In the genomic region with DNA sequence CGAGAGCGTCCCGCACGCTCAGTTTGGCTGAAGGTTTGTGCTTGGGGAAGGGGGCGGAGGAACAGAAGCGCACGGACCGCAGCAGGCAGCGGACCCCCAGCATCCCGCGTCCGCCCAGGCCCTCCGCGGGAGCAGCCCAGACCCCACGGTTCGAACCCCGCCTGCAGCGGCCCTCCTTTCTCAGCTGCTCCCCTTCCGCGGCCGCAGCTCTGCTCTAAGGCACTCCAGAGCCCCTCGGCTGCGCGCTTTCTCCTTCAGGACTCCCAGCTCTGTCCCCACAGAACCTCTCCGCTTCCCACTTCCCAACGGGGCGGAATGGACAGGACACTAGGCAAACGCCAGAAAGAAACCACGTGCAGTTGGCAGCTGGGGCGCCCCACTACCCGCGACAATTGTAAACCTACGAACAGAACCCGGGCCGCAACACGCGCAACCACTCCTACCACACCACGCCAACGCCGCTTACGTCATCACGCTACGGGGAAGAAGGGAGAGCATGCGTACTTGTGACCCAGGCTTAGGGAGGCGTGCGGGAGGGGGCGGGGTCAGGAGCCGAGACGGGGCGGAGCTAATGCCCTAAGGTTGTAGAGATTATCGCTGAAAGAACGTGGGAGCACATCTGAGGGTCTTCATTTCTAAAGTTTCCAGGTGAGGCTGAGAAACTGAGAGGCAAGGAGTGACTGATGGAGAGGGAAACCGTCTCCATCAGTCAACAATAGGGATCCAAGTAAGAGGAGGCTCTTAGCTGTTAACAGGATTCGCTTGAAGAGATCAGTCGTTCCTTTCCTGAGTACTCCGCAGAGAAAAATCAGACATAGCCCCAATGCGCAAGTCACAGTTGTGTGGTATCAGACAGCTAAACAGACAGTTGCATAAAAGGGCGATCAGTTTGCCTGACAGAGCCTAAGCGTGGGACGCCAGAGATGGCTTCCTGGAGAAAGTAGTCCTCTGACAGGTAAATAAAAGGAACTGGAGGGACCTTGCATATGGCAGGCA, we compare ENCODE assay signal across 1 cellular context.
TF ChIP-seq lines count a peak whose summit lies in the region.

A gene with protein sequence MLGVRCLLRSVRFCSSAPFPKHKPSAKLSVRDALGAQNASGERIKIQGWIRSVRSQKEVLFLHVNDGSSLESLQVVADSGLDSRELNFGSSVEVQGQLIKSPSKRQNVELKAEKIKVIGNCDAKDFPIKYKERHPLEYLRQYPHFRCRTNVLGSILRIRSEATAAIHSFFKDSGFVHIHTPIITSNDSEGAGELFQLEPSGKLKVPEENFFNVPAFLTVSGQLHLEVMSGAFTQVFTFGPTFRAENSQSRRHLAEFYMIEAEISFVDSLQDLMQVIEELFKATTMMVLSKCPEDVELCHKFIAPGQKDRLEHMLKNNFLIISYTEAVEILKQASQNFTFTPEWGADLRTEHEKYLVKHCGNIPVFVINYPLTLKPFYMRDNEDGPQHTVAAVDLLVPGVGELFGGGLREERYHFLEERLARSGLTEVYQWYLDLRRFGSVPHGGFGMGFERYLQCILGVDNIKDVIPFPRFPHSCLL (minus strand): TSS at position 479 of the 996 bp plus-strand sequence. CDS start 376 bp downstream, at position 103.

TF ChIP-seq in HepG2, 621 proteins besides CTCF, POLR2A, EP300 and RAD21 (continued from another document and continues in another):
- TF ChIP-seq, protein P1, sequence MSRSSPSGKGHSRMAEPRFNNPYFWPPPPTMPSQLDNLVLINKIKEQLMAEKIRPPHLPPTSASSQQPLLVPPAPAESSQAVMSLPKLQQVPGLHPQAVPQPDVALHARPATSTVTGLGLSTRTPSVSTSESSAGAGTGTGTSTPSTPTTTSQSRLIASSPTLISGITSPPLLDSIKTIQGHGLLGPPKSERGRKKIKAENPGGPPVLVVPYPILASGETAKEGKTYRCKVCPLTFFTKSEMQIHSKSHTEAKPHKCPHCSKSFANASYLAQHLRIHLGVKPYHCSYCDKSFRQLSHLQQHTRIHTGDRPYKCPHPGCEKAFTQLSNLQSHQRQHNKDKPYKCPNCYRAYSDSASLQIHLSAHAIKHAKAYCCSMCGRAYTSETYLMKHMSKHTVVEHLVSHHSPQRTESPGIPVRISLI (CRISPR knock-in tag; IDR thresholded peaks at IDR 0.05; ENCODE audit: borderline replicate concordance) = no peak; the same call in 1 of the 2 replicates
- no peak for TF ChIP-seq ZNF468 (CRISPR knock-in tag; IDR thresholded peaks at IDR 0.05)
- TF ChIP-seq PAF1 (CRISPR knock-in tag; IDR thresholded peaks at IDR 0.05) = no peak
- 0 out of 2 replicates have a peak, but pooled peaks have one; percentile 40 for TF ChIP-seq ZNF839 (CRISPR knock-in tag; IDR thresholded peaks at IDR 0.05; ENCODE audit: borderline replicate concordance)
- no peak; the same call in 1 of the 2 replicates for TF ChIP-seq NR2F2 (IDR thresholded peaks at IDR 0.05; ENCODE audit: borderline replicate concordance, low read depth)
- TF ChIP-seq, protein P2, sequence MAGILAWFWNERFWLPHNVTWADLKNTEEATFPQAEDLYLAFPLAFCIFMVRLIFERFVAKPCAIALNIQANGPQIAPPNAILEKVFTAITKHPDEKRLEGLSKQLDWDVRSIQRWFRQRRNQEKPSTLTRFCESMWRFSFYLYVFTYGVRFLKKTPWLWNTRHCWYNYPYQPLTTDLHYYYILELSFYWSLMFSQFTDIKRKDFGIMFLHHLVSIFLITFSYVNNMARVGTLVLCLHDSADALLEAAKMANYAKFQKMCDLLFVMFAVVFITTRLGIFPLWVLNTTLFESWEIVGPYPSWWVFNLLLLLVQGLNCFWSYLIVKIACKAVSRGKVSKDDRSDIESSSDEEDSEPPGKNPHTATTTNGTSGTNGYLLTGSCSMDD (CRISPR knock-in tag; IDR thresholded peaks at IDR 0.05) = no peak
- no peak for TF ChIP-seq ARNT (IDR thresholded peaks at IDR 0.05)
- TF ChIP-seq XBP1 (CRISPR knock-in tag; IDR thresholded peaks at IDR 0.05) = 0 out of 2 replicates have a peak, but pooled peaks have one; percentile 33
- TF ChIP-seq, protein P3, sequence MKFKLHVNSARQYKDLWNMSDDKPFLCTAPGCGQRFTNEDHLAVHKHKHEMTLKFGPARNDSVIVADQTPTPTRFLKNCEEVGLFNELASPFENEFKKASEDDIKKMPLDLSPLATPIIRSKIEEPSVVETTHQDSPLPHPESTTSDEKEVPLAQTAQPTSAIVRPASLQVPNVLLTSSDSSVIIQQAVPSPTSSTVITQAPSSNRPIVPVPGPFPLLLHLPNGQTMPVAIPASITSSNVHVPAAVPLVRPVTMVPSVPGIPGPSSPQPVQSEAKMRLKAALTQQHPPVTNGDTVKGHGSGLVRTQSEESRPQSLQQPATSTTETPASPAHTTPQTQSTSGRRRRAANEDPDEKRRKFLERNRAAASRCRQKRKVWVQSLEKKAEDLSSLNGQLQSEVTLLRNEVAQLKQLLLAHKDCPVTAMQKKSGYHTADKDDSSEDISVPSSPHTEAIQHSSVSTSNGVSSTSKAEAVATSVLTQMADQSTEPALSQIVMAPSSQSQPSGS (CRISPR knock-in tag; IDR thresholded peaks at IDR 0.05) = peak; percentile 91
- TF ChIP-seq MED8 (CRISPR knock-in tag; IDR thresholded peaks at IDR 0.05; ENCODE audit: insufficient replicate concordance) = peak; percentile 72
- TF ChIP-seq CBFB (CRISPR knock-in tag; IDR thresholded peaks at IDR 0.05) = 0 out of 2 replicates have a peak, but pooled peaks have one; percentile 47
- TF ChIP-seq CBX2 (IDR thresholded peaks at IDR 0.05; ENCODE audit: low read depth, low read length) = no peak
- 0 out of 2 replicates have a peak, but pooled peaks have one; percentile 37 for TF ChIP-seq CBX2 (CRISPR knock-in tag; IDR thresholded peaks at IDR 0.05; ENCODE audit: low read depth)
- TF ChIP-seq ZNF777 (CRISPR knock-in tag; IDR thresholded peaks at IDR 0.05) = peak; percentile 14; the same call in 1 of the 2 replicates
- TF ChIP-seq, protein P4, sequence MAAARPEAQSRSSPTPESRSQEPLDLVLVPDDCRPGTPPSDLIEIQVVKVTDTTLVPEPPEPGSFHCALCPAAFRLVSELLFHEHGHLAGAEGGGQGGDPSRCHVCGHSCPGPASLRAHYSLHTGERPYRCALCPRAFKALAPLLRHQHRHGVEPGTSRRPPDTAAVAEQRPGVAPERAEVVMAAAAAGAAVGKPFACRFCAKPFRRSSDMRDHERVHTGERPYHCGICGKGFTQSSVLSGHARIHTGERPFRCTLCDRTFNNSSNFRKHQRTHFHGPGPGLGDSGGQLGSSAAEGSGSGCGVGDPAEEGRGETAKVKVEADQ (CRISPR knock-in tag; IDR thresholded peaks at IDR 0.05; ENCODE audit: borderline replicate concordance) = no peak
- no peak for TF ChIP-seq ZNF282 (IDR thresholded peaks at IDR 0.05; ENCODE audit: partially characterized antibody)
- 0 out of 2 replicates have a peak, but pooled peaks have one; percentile 4 for TF ChIP-seq RXRB (CRISPR knock-in tag; IDR thresholded peaks at IDR 0.05; ENCODE audit: borderline replicate concordance)
- TF ChIP-seq, protein P5, sequence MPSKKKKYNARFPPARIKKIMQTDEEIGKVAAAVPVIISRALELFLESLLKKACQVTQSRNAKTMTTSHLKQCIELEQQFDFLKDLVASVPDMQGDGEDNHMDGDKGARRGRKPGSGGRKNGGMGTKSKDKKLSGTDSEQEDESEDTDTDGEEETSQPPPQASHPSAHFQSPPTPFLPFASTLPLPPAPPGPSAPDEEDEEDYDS (CRISPR knock-in tag; IDR thresholded peaks at IDR 0.05) = peak; percentile 88
- TF ChIP-seq ZNF121 (CRISPR knock-in tag; IDR thresholded peaks at IDR 0.05) = no peak
- TF ChIP-seq, protein P6, sequence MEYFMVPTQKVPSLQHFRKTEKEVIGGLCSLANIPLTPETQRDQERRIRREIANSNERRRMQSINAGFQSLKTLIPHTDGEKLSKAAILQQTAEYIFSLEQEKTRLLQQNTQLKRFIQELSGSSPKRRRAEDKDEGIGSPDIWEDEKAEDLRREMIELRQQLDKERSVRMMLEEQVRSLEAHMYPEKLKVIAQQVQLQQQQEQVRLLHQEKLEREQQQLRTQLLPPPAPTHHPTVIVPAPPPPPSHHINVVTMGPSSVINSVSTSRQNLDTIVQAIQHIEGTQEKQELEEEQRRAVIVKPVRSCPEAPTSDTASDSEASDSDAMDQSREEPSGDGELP (IDR thresholded peaks at IDR 0.05; ENCODE audit: borderline replicate concordance, low read depth) = peak; percentile 59; the same call in 1 of the 2 replicates
- TF ChIP-seq TBL1XR1 (IDR thresholded peaks at IDR 0.05; ENCODE audit: borderline replicate concordance, low read length, partially characterized antibody) = no peak
- TF ChIP-seq CBX5 (CRISPR knock-in tag; IDR thresholded peaks at IDR 0.05; ENCODE audit: borderline replicate concordance) = no peak; the same call in 1 of the 2 replicates
- TF ChIP-seq, protein P7, sequence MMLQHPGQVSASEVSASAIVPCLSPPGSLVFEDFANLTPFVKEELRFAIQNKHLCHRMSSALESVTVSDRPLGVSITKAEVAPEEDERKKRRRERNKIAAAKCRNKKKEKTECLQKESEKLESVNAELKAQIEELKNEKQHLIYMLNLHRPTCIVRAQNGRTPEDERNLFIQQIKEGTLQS (CRISPR knock-in tag; IDR thresholded peaks at IDR 0.05) = no peak
- TF ChIP-seq ZBTB1 (CRISPR knock-in tag; IDR thresholded peaks at IDR 0.05; ENCODE audit: borderline replicate concordance) = no peak
- TF ChIP-seq ZFY (CRISPR knock-in tag; IDR thresholded peaks at IDR 0.05) = peak; percentile 89
- peak; percentile 65; the same call in 1 of the 2 replicates for TF ChIP-seq GABPB1 (CRISPR knock-in tag; IDR thresholded peaks at IDR 0.05)
- TF ChIP-seq SRSF9 (IDR thresholded peaks at IDR 0.05; ENCODE audit: borderline replicate concordance, insufficient read depth, low read depth, low read length, poor library complexity, severe bottlenecking) = no peak
- peak; percentile 91 for TF ChIP-seq ZNF274 (CRISPR knock-in tag; IDR thresholded peaks at IDR 0.05)
- TF ChIP-seq, protein P8, sequence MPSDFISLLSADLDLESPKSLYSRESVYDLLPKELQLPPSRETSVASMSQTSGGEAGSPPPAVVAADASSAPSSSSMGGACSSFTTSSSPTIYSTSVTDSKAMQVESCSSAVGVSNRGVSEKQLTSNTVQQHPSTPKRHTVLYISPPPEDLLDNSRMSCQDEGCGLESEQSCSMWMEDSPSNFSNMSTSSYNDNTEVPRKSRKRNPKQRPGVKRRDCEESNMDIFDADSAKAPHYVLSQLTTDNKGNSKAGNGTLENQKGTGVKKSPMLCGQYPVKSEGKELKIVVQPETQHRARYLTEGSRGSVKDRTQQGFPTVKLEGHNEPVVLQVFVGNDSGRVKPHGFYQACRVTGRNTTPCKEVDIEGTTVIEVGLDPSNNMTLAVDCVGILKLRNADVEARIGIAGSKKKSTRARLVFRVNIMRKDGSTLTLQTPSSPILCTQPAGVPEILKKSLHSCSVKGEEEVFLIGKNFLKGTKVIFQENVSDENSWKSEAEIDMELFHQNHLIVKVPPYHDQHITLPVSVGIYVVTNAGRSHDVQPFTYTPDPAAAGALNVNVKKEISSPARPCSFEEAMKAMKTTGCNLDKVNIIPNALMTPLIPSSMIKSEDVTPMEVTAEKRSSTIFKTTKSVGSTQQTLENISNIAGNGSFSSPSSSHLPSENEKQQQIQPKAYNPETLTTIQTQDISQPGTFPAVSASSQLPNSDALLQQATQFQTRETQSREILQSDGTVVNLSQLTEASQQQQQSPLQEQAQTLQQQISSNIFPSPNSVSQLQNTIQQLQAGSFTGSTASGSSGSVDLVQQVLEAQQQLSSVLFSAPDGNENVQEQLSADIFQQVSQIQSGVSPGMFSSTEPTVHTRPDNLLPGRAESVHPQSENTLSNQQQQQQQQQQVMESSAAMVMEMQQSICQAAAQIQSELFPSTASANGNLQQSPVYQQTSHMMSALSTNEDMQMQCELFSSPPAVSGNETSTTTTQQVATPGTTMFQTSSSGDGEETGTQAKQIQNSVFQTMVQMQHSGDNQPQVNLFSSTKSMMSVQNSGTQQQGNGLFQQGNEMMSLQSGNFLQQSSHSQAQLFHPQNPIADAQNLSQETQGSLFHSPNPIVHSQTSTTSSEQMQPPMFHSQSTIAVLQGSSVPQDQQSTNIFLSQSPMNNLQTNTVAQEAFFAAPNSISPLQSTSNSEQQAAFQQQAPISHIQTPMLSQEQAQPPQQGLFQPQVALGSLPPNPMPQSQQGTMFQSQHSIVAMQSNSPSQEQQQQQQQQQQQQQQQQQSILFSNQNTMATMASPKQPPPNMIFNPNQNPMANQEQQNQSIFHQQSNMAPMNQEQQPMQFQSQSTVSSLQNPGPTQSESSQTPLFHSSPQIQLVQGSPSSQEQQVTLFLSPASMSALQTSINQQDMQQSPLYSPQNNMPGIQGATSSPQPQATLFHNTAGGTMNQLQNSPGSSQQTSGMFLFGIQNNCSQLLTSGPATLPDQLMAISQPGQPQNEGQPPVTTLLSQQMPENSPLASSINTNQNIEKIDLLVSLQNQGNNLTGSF (CRISPR knock-in tag; IDR thresholded peaks at IDR 0.05) = no peak
- peak; percentile 37; the same call in 1 of the 2 replicates for TF ChIP-seq ETV6 (CRISPR knock-in tag; conservative IDR thresholded peaks at IDR 0.05)
- TF ChIP-seq ZNF432 (CRISPR knock-in tag; IDR thresholded peaks at IDR 0.05; ENCODE audit: borderline replicate concordance) = no peak
- 0 out of 2 replicates have a peak, but pooled peaks have one; percentile 49 for TF ChIP-seq FOXJ3 (CRISPR knock-in tag; IDR thresholded peaks at IDR 0.05; ENCODE audit: borderline replicate concordance)
- 0 out of 2 replicates have a peak, but pooled peaks have one; percentile 44 for TF ChIP-seq ZNF790 (CRISPR knock-in tag; IDR thresholded peaks at IDR 0.05; ENCODE audit: borderline replicate concordance)
- TF ChIP-seq, protein P9, sequence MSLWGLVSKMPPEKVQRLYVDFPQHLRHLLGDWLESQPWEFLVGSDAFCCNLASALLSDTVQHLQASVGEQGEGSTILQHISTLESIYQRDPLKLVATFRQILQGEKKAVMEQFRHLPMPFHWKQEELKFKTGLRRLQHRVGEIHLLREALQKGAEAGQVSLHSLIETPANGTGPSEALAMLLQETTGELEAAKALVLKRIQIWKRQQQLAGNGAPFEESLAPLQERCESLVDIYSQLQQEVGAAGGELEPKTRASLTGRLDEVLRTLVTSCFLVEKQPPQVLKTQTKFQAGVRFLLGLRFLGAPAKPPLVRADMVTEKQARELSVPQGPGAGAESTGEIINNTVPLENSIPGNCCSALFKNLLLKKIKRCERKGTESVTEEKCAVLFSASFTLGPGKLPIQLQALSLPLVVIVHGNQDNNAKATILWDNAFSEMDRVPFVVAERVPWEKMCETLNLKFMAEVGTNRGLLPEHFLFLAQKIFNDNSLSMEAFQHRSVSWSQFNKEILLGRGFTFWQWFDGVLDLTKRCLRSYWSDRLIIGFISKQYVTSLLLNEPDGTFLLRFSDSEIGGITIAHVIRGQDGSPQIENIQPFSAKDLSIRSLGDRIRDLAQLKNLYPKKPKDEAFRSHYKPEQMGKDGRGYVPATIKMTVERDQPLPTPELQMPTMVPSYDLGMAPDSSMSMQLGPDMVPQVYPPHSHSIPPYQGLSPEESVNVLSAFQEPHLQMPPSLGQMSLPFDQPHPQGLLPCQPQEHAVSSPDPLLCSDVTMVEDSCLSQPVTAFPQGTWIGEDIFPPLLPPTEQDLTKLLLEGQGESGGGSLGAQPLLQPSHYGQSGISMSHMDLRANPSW (CRISPR knock-in tag; IDR thresholded peaks at IDR 0.05; ENCODE audit: borderline replicate concordance) = peak; percentile 48; the same call in 1 of the 2 replicates
- TF ChIP-seq HIVEP1 (CRISPR knock-in tag; IDR thresholded peaks at IDR 0.05) = peak; percentile 89
- no peak for TF ChIP-seq FOXP1 (IDR thresholded peaks at IDR 0.05)
- TF ChIP-seq FOXP1 (CRISPR knock-in tag; IDR thresholded peaks at IDR 0.05) = no peak
- 0 out of 2 replicates have a peak, but pooled peaks have one; percentile 25 for TF ChIP-seq ZNF709 (CRISPR knock-in tag; IDR thresholded peaks at IDR 0.05)
- no peak for TF ChIP-seq ZNF577 (CRISPR knock-in tag; IDR thresholded peaks at IDR 0.05; ENCODE audit: borderline replicate concordance, low read depth)
- TF ChIP-seq, protein P10, sequence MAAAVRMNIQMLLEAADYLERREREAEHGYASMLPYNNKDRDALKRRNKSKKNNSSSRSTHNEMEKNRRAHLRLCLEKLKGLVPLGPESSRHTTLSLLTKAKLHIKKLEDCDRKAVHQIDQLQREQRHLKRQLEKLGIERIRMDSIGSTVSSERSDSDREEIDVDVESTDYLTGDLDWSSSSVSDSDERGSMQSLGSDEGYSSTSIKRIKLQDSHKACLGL (CRISPR knock-in tag; IDR thresholded peaks at IDR 0.05) = peak; percentile 98
- no peak for TF ChIP-seq KDM6A (CRISPR knock-in tag; IDR thresholded peaks at IDR 0.05; ENCODE audit: low read depth)
